ENCODE assay signal across 14 cellular contexts in genomic region chr17:30954046-30954805, GRCh38. TPM values are rescaled to one million over a fixed set of nuclear protein-coding genes. Genes with fewer than 3 reads are reported as not detected.
DNase-seq lines count a peak whose midpoint lies in the region; ATAC-seq and TF ChIP-seq lines count a peak whose summit lies in the region.
"Had no signal": no experiment of that assay in that cellular context is flagged by ENCODE, and none has a peak within 500 bp of the region (broad histone marks: within the 10 kb centered on the region; RNA-seq: fewer than 3 reads in every experiment).

No MANE protein-coding gene starts in this region.

- peak overlapping the region; percentile 11 for H3K27ac ChIP-seq in AG04450 (ENCODE audit: low read depth, low read length)
- H3K27ac ChIP-seq in dorsolateral prefrontal cortex: peak overlapping the region in 47 of 59 donors; percentile 5 to 87 (median 52)
- H3K27ac ChIP-seq in neutrophil: peak overlapping the region; percentile 81
- no peak overlapping the region for H3K27ac ChIP-seq in trophoblast cell (ENCODE audit: low read depth, low read length)

- H3K27me3 ChIP-seq in AG04450 (ENCODE audit: control insufficient read depth, insufficient read depth, low read length): no peaks in the 10 kb centered on the region
- H3K27me3 ChIP-seq in dorsolateral prefrontal cortex: no peaks in the 10 kb centered on the region
- no peaks in the 10 kb centered on the region for H3K27me3 ChIP-seq in neutrophil
- no peaks in the 10 kb centered on the region for H3K27me3 ChIP-seq in trophoblast cell (ENCODE audit: insufficient read depth, low read length)

- POLR2A ChIA-PET in AG04450 (lab: Yijun Ruan, JAX): no interaction called here

- no peak for DNase-seq in AG04450 (ENCODE audit: low read depth, low spot score)
- peak; percentile 71 for DNase-seq in NOMO-1 treated with DMSO at 0.1 percent for 48 hours (lab: John Stamatoyannopoulos, UW; ENCODE audit: unreplicated experiment)
- DNase-seq in dorsolateral prefrontal cortex: no peak
- no peak for DNase-seq in HT-29 (ENCODE audit: low spot score)
- DNase-seq in OCI-M2 (lab: John Stamatoyannopoulos, UW; ENCODE audit: unreplicated experiment): no peak
- DNase-seq in trophoblast cell: no peak
- DNase-seq: activated naive CD8-positive, alpha-beta T cell treated with anti-CD3 and anti-CD28 coated beads, Interleukin-2, amount 10 ng/mL, durations not matched to agents 7 days and 5 days; DMS53; effector CD8-positive, alpha-beta T cell; HFFc6; NCI-H510A; stimulated activated CD4-positive, alpha-beta T cell treated with anti-CD3 and anti-CD28 coated beads, Interleukin-12 subunit alpha, Interleukin-12 subunit beta, amount 100 ng/mL, for 4 hours had no signal

- no peak overlapping the region for H3K23ac ChIP-seq in trophoblast cell (ENCODE audit: low read length)

- intact Hi-C loops in dorsolateral prefrontal cortex (cut with DNase I): no loop called here

- no peaks in the 10 kb centered on the region for H3K79me2 ChIP-seq in trophoblast cell (ENCODE audit: control insufficient read depth, insufficient read depth, low read length, poor library complexity)

- H3K4me1 ChIP-seq in neutrophil (ENCODE audit: control insufficient read depth in 1 of 2, insufficient read depth in 1 of 2, low read depth in 1 of 2, low read length in 1 of 2) (peaks cover 42 to 44% of the 10 kb centered on the region in 2 experiments), trophoblast cell (ENCODE audit: control insufficient read depth in 1 of 2, insufficient read depth in 2 of 2, low read length in 2 of 2) (peaks cover 2 to 10% of the 10 kb centered on the region in 2 experiments)

- no peak overlapping the region for H3K4me2 ChIP-seq in trophoblast cell (ENCODE audit: low read length)

- WGBS in trophoblast cell (ENCODE audit: extremely low coverage, insufficient coverage, insufficient read length): no CpG with 5 or more reads among the region's 6 CpGs

- no peak overlapping the region for H3K4ac ChIP-seq in trophoblast cell (ENCODE audit: low read depth, low read length)

- no peaks in the 10 kb centered on the region for H3K9me3 ChIP-seq in AG04450 (ENCODE audit: control insufficient read depth, insufficient read depth, low read length)
- no peaks in the 10 kb centered on the region for H3K9me3 ChIP-seq in neutrophil
- no peaks in the 10 kb centered on the region for H3K9me3 ChIP-seq in trophoblast cell (ENCODE audit: insufficient read depth, low read depth, low read length)

- no peak overlapping the region for H4K8ac ChIP-seq in trophoblast cell (ENCODE audit: low read depth, low read length)

- CTCF ChIA-PET in AG04450 (lab: Charles Lee): interaction anchor here (0.6 kb wide), 1 partner anchor 613 kb away, joined by 3 read pairs; no protein-coding TSS in a partner anchor

- H3K36me3 ChIP-seq in neutrophil: no peaks in the 10 kb centered on the region
- no peaks in the 10 kb centered on the region for H3K36me3 ChIP-seq in trophoblast cell (ENCODE audit: control insufficient read depth in 1 of 2, insufficient read depth in 2 of 2, low read length in 2 of 2)

- H2BK120ac ChIP-seq in trophoblast cell (ENCODE audit: insufficient read depth, low read length, poor library complexity): no peak overlapping the region

- H4K12ac ChIP-seq in trophoblast cell (ENCODE audit: low read depth, low read length): no peak overlapping the region

- peaks cover 2% of the 10 kb centered on the region for H3K79me1 ChIP-seq in trophoblast cell (ENCODE audit: low read length)

- H2BK12ac ChIP-seq in trophoblast cell (ENCODE audit: low read length): no peak overlapping the region

- no peak overlapping the region for H3K4me3 ChIP-seq in AG04450 (ENCODE audit: low read depth, low read length)
- H3K4me3 ChIP-seq in dorsolateral prefrontal cortex: peak overlapping the region in 23 of 59 donors; percentile 0 to 50 (median 20)
- H3K4me3 ChIP-seq in neutrophil (ENCODE audit: low read depth in 1 of 2, low read length in 1 of 2): peak overlapping the region in 1 of 2 experiments; percentile 39
- no peak overlapping the region for H3K4me3 ChIP-seq in trophoblast cell (ENCODE audit: low read depth, low read length)

- no peak for TF ChIP-seq CTCF in AG04450 (IDR thresholded peaks at IDR 0.05; ENCODE audit: low read depth, low read length)
- TF ChIP-seq CTCF in dorsolateral prefrontal cortex (IDR thresholded peaks at IDR 0.05 in 54 of 56, conservative IDR thresholded peaks at IDR 0.05 in 2 of 56; ENCODE audit: low read depth in 1 of 56, partially characterized antibody in 56 of 56): no peak
- TF ChIP-seq CTCF in neutrophil (IDR thresholded peaks at IDR 0.05): no peak

- H3K14ac ChIP-seq in trophoblast cell (ENCODE audit: low read length): no peak overlapping the region

- no peak overlapping the region for H2BK5ac ChIP-seq in trophoblast cell (ENCODE audit: low read depth, low read length, poor library complexity)

- H3K18ac ChIP-seq in trophoblast cell (ENCODE audit: low read length): no peak overlapping the region

- H2AFZ ChIP-seq in trophoblast cell (ENCODE audit: insufficient read depth, low read length, poor library complexity): no peak overlapping the region

- no peak overlapping the region for H2AK5ac ChIP-seq in trophoblast cell (ENCODE audit: low read length)

- H3K9ac ChIP-seq in trophoblast cell (ENCODE audit: low read length): no peak overlapping the region

- H4K91ac ChIP-seq in trophoblast cell (ENCODE audit: low read depth, low read length): no peak overlapping the region

- no peak for ATAC-seq in HG02798 (IDR thresholded peaks at IDR 0.05; ENCODE audit: poor library complexity, unreplicated experiment)

RNA-seq across cellular contexts. Expression of gene RNF135, which starts 16.6 kb away (rescaled TPM):
- polyA plus RNA-seq in AG04450 (2011; rRNA removed): 14.6 and 15.9 TPM in 2 replicates
- polyA minus RNA-seq in AG04450 (2011; rRNA and poly(A)+ RNA removed): 7.5 and 7.9 TPM in 2 replicates
- total RNA-seq in dorsolateral prefrontal cortex: 10 to 100 TPM in 9 of 120 experiments, 1 to 10 TPM in 111; 1.7 to 12.4 (median 5.5) TPM
- total RNA-seq in HT-29 (2014; rRNA removed; shearing (Covaris generic)): 4.8 and 4.9 TPM in 2 replicates
- polyA plus RNA-seq in trophoblast cell (2013): 5.1 and 5.2 TPM in 2 replicates

RNA-seq across cellular contexts. Expression of gene ADAP2, which starts 32.5 kb away (rescaled TPM):
- 1.4 and 1.7 TPM in 2 replicates for polyA plus RNA-seq in AG04450 (2011; rRNA removed)
- 1.7 and 2.3 TPM in 2 replicates for polyA minus RNA-seq in AG04450 (2011; rRNA and poly(A)+ RNA removed)
- total RNA-seq in dorsolateral prefrontal cortex: 10 to 100 TPM in 62 of 120 experiments, 1 to 10 TPM in 58; 2.5 to 22.4 (median 10.1) TPM
- 0.08 TPM in 1 of 2 replicates, not detected in the other for total RNA-seq in HT-29 (2014; rRNA removed; shearing (Covaris generic))
- 3.5 TPM in 2 replicates for polyA plus RNA-seq in trophoblast cell (2013)

RNA-seq across cellular contexts. Expression of gene TEFM, which starts 48.2 kb away (rescaled TPM):
- polyA plus RNA-seq in AG04450 (2011; rRNA removed): 10.6 and 16.6 TPM in 2 replicates
- 5.3 and 8.2 TPM in 2 replicates for polyA minus RNA-seq in AG04450 (2011; rRNA and poly(A)+ RNA removed)
- 10 to 100 TPM; 10.1 to 39.6 (median 18.3) TPM for total RNA-seq in dorsolateral prefrontal cortex
- total RNA-seq in HT-29 (2014; rRNA removed; shearing (Covaris generic)): 7.3 and 7.5 TPM in 2 replicates
- polyA plus RNA-seq in trophoblast cell (2013): 8.7 and 10.0 TPM in 2 replicates
